Comparison of ENCODE assay signal across 8 cellular contexts in the genomic region with DNA sequence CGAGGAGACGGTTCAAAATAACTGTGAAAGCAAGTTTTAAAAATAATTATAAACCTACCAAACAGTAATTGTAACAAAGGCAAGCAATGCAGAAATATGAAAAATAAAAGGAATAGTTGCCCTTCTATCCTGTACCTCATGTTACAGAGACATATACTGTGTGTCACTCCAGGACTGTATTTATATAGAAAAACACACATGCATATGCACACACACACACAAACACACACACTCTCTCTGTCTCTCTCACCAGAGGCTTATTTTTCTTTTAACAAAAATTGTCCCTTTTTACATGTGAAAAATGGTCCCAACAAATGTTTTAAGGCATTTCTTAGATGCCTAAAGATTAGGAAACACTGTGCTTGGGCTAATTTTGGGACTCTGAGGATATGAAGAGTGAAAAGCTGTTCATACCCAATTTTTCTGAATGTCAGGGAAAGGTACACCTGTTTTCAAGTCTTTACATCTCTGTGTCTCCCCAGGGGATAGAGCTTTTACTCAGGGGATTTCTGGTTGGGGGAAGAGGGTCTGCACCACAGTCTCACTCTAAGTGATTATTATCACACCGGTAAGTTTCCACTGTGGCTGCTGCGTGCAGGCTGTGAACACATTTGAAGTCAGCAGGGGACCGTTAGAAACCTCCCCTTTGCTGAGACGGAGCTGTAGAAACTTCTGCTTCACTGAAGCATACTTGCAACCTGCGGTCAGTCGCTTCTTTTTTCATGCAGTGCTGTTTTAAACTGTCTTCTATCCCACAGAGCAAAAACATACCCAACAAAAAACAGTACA. TPM values are rescaled to one million over a fixed set of nuclear protein-coding genes. Genes with fewer than 3 reads are reported as not detected.
DNase-seq lines count a peak whose midpoint lies in the region; ATAC-seq and TF ChIP-seq lines count a peak whose summit lies in the region.

No MANE protein-coding gene starts in this region.

- H3F3A ChIP-seq in neural cell (ENCODE audit: insufficient read depth, low read length, poor library complexity, severe bottlenecking): no peaks in the 10 kb centered on the region

- H3K9ac ChIP-seq in neural cell (ENCODE audit: low read length): no peak overlapping the region

- H3K27ac ChIP-seq in neural cell (ENCODE audit: low read length): no peak overlapping the region
- no peak overlapping the region for H3K27ac ChIP-seq in foreskin keratinocyte

- H3K79me2 ChIP-seq in neural cell (replicated peaks; ENCODE audit: insufficient read depth, low read length): no peaks in the 10 kb centered on the region

- no peaks in the 10 kb centered on the region for H3K4me1 ChIP-seq in foreskin keratinocyte

- H3K36me3 ChIP-seq in neural cell (ENCODE audit: insufficient read depth, low read length) (no peaks in the 10 kb centered on the region), H7 (replicated peaks; ENCODE audit: control insufficient read depth, insufficient read depth, low read length) (no peaks in the 10 kb centered on the region)

- no peak overlapping the region for H3K4me2 ChIP-seq in neural cell (ENCODE audit: low read length)

- no peak overlapping the region for H2AFZ ChIP-seq in neural cell (ENCODE audit: low read depth, low read length)

- peak overlapping the region; percentile 4 for H3K4me3 ChIP-seq in Jurkat, Clone E6-1 (ENCODE audit: low read length)
- H3K4me3 ChIP-seq in neural cell (ENCODE audit: low read length): no peak overlapping the region
- no peak overlapping the region for H3K4me3 ChIP-seq in H7 (ENCODE audit: insufficient read depth, low read depth, low read length)

- H3K27me3 ChIP-seq in neural cell (ENCODE audit: insufficient read depth, low read depth, low read length) (no peaks in the 10 kb centered on the region), H7 (ENCODE audit: control insufficient read depth, insufficient read depth, low read length) (no peaks in the 10 kb centered on the region; the same call in 1 of the 2 replicates), foreskin keratinocyte (no peaks in the 10 kb centered on the region)

- H3K9me2 ChIP-seq in neural cell (ENCODE audit: insufficient read depth, low read length): no peaks in the 10 kb centered on the region

- H3K9me3 ChIP-seq in neural cell (ENCODE audit: low read length): no peaks in the 10 kb centered on the region

- ATAC-seq in GM21529 (IDR thresholded peaks at IDR 0.05; ENCODE audit: unreplicated experiment) (peak; percentile 93), foreskin keratinocyte (no peak)

- TF ChIP-seq CTCF in GM10266 (IDR thresholded peaks at IDR 0.05; ENCODE audit: control insufficient read depth, insufficient read depth, low read depth, missing control alignments): no peak
- TF ChIP-seq CTCF in neural cell (IDR thresholded peaks at IDR 0.05; ENCODE audit: poor library complexity, severe bottlenecking): no peak
- no peak for TF ChIP-seq CTCF in foreskin keratinocyte (conservative IDR thresholded peaks at IDR 0.05)

- TF ChIP-seq EP300 in neural cell (conservative IDR thresholded peaks at IDR 0.05; ENCODE audit: poor library complexity, severe bottlenecking): no peak

- DNase-seq in GM10266 (ENCODE audit: extremely low spot score) (peak; percentile 26), activated T-cell treated with anti-CD3 and anti-CD28 coated beads for 4 hours (peak; percentile 9), H7 (no peak), foreskin keratinocyte (no peak), DMS 273 treated with DMSO at 0.1 percent for 48 hours (lab: John Stamatoyannopoulos, UW) (no peak)
- DNase-seq in Jurkat, Clone E6-1 (ENCODE audit: low read depth, low spot score): peak; percentile 100

- no peak for TF ChIP-seq RAD21 in neural cell (conservative IDR thresholded peaks at IDR 0.05)

- no peaks in the 10 kb centered on the region for H4K20me1 ChIP-seq in neural cell (ENCODE audit: insufficient read depth)

TF ChIP-seq in neural cell, 6 proteins besides CTCF, POLR2A, EP300 and RAD21:
- TF ChIP-seq MXI1 (conservative IDR thresholded peaks at IDR 0.05; ENCODE audit: poor library complexity, severe bottlenecking): no peak
- TF ChIP-seq POLR2AphosphoS5 (IDR thresholded peaks at IDR 0.05): peak; percentile 39
TF ChIP-seq in neural cell: peak in this region for 1.

RNA-seq across cellular contexts. Expression of a gene that starts 51.4 kb away (rescaled TPM):
- polyA plus RNA-seq in Jurkat, Clone E6-1 (2012; ENCODE audit: insufficient read depth, insufficient read length): 9.9 TPM
- polyA plus RNA-seq in neural cell (75.4 and 76.9 TPM in 2 replicates), foreskin keratinocyte (13.7 and 14.3 TPM in 2 replicates)
- 102 and 115 TPM in 2 replicates for polyA minus RNA-seq in neural cell
- total RNA-seq in H7 (2014; rRNA removed; shearing (Covaris generic)): 17.2 and 23.3 TPM in 2 replicates
- total RNA-seq in foreskin keratinocyte: 15.0 and 16.7 TPM in 2 replicates

Comparison
In these comparisons a context has a peak if more than half of its experiments do, and no peak if none do; other contexts are left out.
1. DNase-seq: peak in GM10266 (single experiment), Jurkat, Clone E6-1 (single experiment) and activated T-cell treated with anti-CD3 and anti-CD28 coated beads for 4 hours (single experiment); none in H7 (single experiment), foreskin keratinocyte (0 of 2) and DMS 273 treated with DMSO at 0.1 percent for 48 hours (single experiment).